ENCODE assay signal across 37 cellular contexts in the genomic region with DNA sequence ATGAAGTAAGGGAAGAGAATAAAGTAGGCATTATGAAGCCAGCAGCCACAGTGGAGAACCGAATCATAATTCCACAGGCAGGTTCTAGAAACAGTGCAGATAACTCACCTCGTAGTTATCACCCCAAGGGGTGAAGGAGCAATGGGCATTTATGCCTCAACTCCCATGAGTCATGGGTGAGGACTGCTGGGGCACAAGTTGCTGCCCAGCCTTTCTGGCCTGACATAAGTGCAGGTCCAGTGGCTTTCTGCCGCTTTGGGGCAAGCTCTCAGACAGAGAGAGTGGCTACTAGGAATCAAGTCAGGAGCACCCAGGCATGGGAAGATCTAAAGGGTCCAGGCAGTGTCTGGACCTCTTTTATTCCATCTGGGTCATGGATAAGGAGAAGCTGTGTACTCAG.
"Had no signal": no experiment of that assay in that cellular context is flagged by ENCODE, and none has a peak within 500 bp of the region (broad histone marks: within the 10 kb centered on the region; RNA-seq: fewer than 3 reads in every experiment).

No MANE protein-coding gene starts in this region.

- H3K4me1 ChIP-seq: body of pancreas, breast epithelium had no signal

- H3K4me3 Mint-ChIP-seq: activated CD4-positive, alpha-beta memory T cell treated with anti-CD3 and anti-CD28 coated beads, Interleukin-2, amount 10 ng/mL, durations not matched to agents 7 days and 5 days; activated CD4-positive, alpha-beta T cell treated with anti-CD3 and anti-CD28 coated beads for 36 hours; activated CD4-positive, alpha-beta T cell treated with anti-CD3 and anti-CD28 coated beads, Interleukin-2, amount 10 ng/mL, durations not matched to agents 7 days and 5 days; activated CD8-positive, alpha-beta memory T cell treated with anti-CD3 and anti-CD28 coated beads, Interleukin-2, amount 10 ng/mL, durations not matched to agents 7 days and 5 days; activated CD8-positive, alpha-beta T cell treated with anti-CD3 and anti-CD28 coated beads, Interleukin-2, amount 10 ng/mL, durations not matched to agents 7 days and 5 days; activated naive CD4-positive, alpha-beta T cell treated with anti-CD3 and anti-CD28 coated beads, Interleukin-2, amount 10 ng/mL, durations not matched to agents 7 days and 5 days; activated naive CD4-positive, alpha-beta T cell treated with anti-CD3 and anti-CD28 coated beads, Interleukin-2, amount 50 U/mL, for 24 hours; activated naive CD8-positive, alpha-beta T cell; activated naive CD8-positive, alpha-beta T cell treated with anti-CD3 and anti-CD28 coated beads, Interleukin-2, amount 10 ng/mL, durations not matched to agents 7 days and 5 days; activated naive CD8-positive, alpha-beta T cell treated with anti-CD3 and anti-CD28 coated beads, Interleukin-2, amount 50 U/mL, for 24 hours; activated T-cell treated with anti-CD3 and anti-CD28 coated beads, Interleukin-2, amount 50 U/mL, for 24 hours; T-helper 1 cell treated with Interleukin-12 subunit alpha and Interleukin-12 subunit beta and Interleukin-4 antibody, amounts not matched to agents 30 μg/mL and 1 μg/mL, for 36 hours; T-helper 2 cell treated with Interferon-gamma antibody and Interleukin-4, amounts not matched to agents 5 μg/mL and 100 μg/mL, for 36 hours had no signal

- H3K27ac ChIP-seq: body of pancreas, brain microvascular endothelial cell, breast epithelium, VCaP had no signal

- H3K36me3 Mint-ChIP-seq: activated CD8-positive, alpha-beta memory T cell treated with anti-CD3 and anti-CD28 coated beads, Interleukin-2, amount 10 ng/mL, durations not matched to agents 7 days and 5 days; activated naive CD4-positive, alpha-beta T cell treated with anti-CD3 and anti-CD28 coated beads, Interleukin-2, amount 10 ng/mL, durations not matched to agents 7 days and 5 days; activated naive CD4-positive, alpha-beta T cell treated with anti-CD3 and anti-CD28 coated beads, Interleukin-2, amount 50 U/mL, for 24 hours; activated naive CD8-positive, alpha-beta T cell; activated naive CD8-positive, alpha-beta T cell treated with anti-CD3 and anti-CD28 coated beads, Interleukin-2, amount 10 ng/mL, durations not matched to agents 7 days and 5 days had no signal

- H3K27ac Mint-ChIP-seq: activated CD4-positive, alpha-beta memory T cell treated with anti-CD3 and anti-CD28 coated beads, Interleukin-2, amount 10 ng/mL, durations not matched to agents 7 days and 5 days; activated CD4-positive, alpha-beta T cell treated with anti-CD3 and anti-CD28 coated beads for 36 hours; activated CD4-positive, alpha-beta T cell treated with anti-CD3 and anti-CD28 coated beads, Interleukin-2, amount 10 ng/mL, durations not matched to agents 7 days and 5 days; activated CD8-positive, alpha-beta memory T cell treated with anti-CD3 and anti-CD28 coated beads, Interleukin-2, amount 10 ng/mL, durations not matched to agents 7 days and 5 days; activated CD8-positive, alpha-beta T cell treated with anti-CD3 and anti-CD28 coated beads, Interleukin-2, amount 10 ng/mL, durations not matched to agents 7 days and 5 days; activated naive CD4-positive, alpha-beta T cell treated with anti-CD3 and anti-CD28 coated beads, Interleukin-2, amount 10 ng/mL, durations not matched to agents 7 days and 5 days; activated naive CD4-positive, alpha-beta T cell treated with anti-CD3 and anti-CD28 coated beads, Interleukin-2, amount 50 U/mL, for 24 hours; activated naive CD8-positive, alpha-beta T cell; activated naive CD8-positive, alpha-beta T cell treated with anti-CD3 and anti-CD28 coated beads, Interleukin-2, amount 10 ng/mL, durations not matched to agents 7 days and 5 days; activated naive CD8-positive, alpha-beta T cell treated with anti-CD3 and anti-CD28 coated beads, Interleukin-2, amount 50 U/mL, for 24 hours; activated T-cell treated with anti-CD3 and anti-CD28 coated beads, Interleukin-2, amount 50 U/mL, for 24 hours; activated T-helper 2 cell treated with anti-CD3 and anti-CD28 coated beads, Interferon-gamma antibody, Interleukin-2, Interleukin-4, amounts not matched to agents 10 μg/mL and 5 μg/mL and 100 μg/mL, durations not matched to agents 14 hours and 24 hours and 36 hours; T-helper 1 cell treated with Interleukin-12 subunit alpha and Interleukin-12 subunit beta and Interleukin-4 antibody, amounts not matched to agents 30 μg/mL and 1 μg/mL, for 36 hours; T-helper 2 cell treated with Interferon-gamma antibody and Interleukin-4, amounts not matched to agents 5 μg/mL and 100 μg/mL, for 36 hours had no signal

- H3K27me3 ChIP-seq: body of pancreas, brain microvascular endothelial cell had no signal

- H3K9me3 Mint-ChIP-seq: activated CD4-positive, alpha-beta memory T cell treated with anti-CD3 and anti-CD28 coated beads, Interleukin-2, amount 10 ng/mL, durations not matched to agents 7 days and 5 days; activated CD4-positive, alpha-beta T cell treated with anti-CD3 and anti-CD28 coated beads, Interleukin-2, amount 10 ng/mL, durations not matched to agents 7 days and 5 days; T-helper 1 cell treated with Interleukin-12 subunit alpha and Interleukin-12 subunit beta and Interleukin-4 antibody, amounts not matched to agents 30 μg/mL and 1 μg/mL, for 36 hours; T-helper 2 cell treated with Interferon-gamma antibody and Interleukin-4, amounts not matched to agents 5 μg/mL and 100 μg/mL, for 36 hours had no signal

- H3K4me1 Mint-ChIP-seq: activated CD4-positive, alpha-beta memory T cell treated with anti-CD3 and anti-CD28 coated beads, Interleukin-2, amount 10 ng/mL, durations not matched to agents 7 days and 5 days; activated CD4-positive, alpha-beta T cell treated with anti-CD3 and anti-CD28 coated beads for 36 hours; activated CD4-positive, alpha-beta T cell treated with anti-CD3 and anti-CD28 coated beads, Interleukin-2, amount 10 ng/mL, durations not matched to agents 7 days and 5 days; activated CD8-positive, alpha-beta memory T cell treated with anti-CD3 and anti-CD28 coated beads, Interleukin-2, amount 10 ng/mL, durations not matched to agents 7 days and 5 days; activated naive CD4-positive, alpha-beta T cell treated with anti-CD3 and anti-CD28 coated beads, Interleukin-2, amount 10 ng/mL, durations not matched to agents 7 days and 5 days; activated naive CD4-positive, alpha-beta T cell treated with anti-CD3 and anti-CD28 coated beads, Interleukin-2, amount 50 U/mL, for 24 hours; activated naive CD8-positive, alpha-beta T cell treated with anti-CD3 and anti-CD28 coated beads, Interleukin-2, amount 10 ng/mL, durations not matched to agents 7 days and 5 days; activated naive CD8-positive, alpha-beta T cell treated with anti-CD3 and anti-CD28 coated beads, Interleukin-2, amount 50 U/mL, for 24 hours had no signal

- H3K4me3 ChIP-seq: body of pancreas, breast epithelium had no signal

- H3K36me3 ChIP-seq: brain microvascular endothelial cell, breast epithelium had no signal

- DNase-seq: activated CD4-positive, alpha-beta memory T cell treated with anti-CD3 and anti-CD28 coated beads, Interleukin-2, amount 10 ng/mL, durations not matched to agents 7 days and 5 days; activated CD4-positive, alpha-beta T cell treated with anti-CD3 and anti-CD28 coated beads for 1 hour; activated CD4-positive, alpha-beta T cell treated with anti-CD3 and anti-CD28 coated beads for 36 hours; activated CD4-positive, alpha-beta T cell treated with anti-CD3 and anti-CD28 coated beads for 48 hours; activated CD4-positive, alpha-beta T cell treated with anti-CD3 and anti-CD28 coated beads, Interleukin-2, amount 10 ng/mL, durations not matched to agents 7 days and 5 days; activated CD4-positive, alpha-beta T cell treated with anti-CD3 and anti-CD28 coated beads, Interleukin-2, amount 50 U/mL, for 48 hours; activated CD4-positive, CD25-positive, alpha-beta regulatory T cell; activated CD8-positive, alpha-beta memory T cell treated with anti-CD3 and anti-CD28 coated beads for 24 hours; activated CD8-positive, alpha-beta memory T cell treated with anti-CD3 and anti-CD28 coated beads, Interleukin-2, amount 10 ng/mL, durations not matched to agents 7 days and 5 days; activated CD8-positive, alpha-beta memory T cell treated with anti-CD3 and anti-CD28 coated beads, Interleukin-2, amount 50 U/mL, for 48 hours; activated CD8-positive, alpha-beta T cell treated with anti-CD3 and anti-CD28 coated beads, Interleukin-2, amount 10 ng/mL, durations not matched to agents 7 days and 5 days; activated effector memory CD4-positive, alpha-beta T cell treated with Interleukin-2 at 50 U/mL for 16 hours; activated gamma-delta T cell; activated naive CD4-positive, alpha-beta T cell treated with anti-CD3 and anti-CD28 coated beads, Interleukin-2, amount 10 ng/mL, durations not matched to agents 7 days and 5 days; activated naive CD4-positive, alpha-beta T cell treated with Interleukin-2 at 50 U/mL for 16 hours; activated naive CD8-positive, alpha-beta T cell treated with anti-CD3 and anti-CD28 coated beads, Interleukin-2, amount 10 ng/mL, durations not matched to agents 7 days and 5 days; activated naive CD8-positive, alpha-beta T cell treated with anti-CD3 and anti-CD28 coated beads, Interleukin-2, amount 50 U/mL, for 24 hours; activated T-cell treated with anti-CD3 and anti-CD28 coated beads, Interleukin-2, amount 50 U/mL, for 24 hours; activated T-cell treated with anti-CD3 and anti-CD28 coated beads, Interleukin-2, amount 50 U/mL, for 48 hours; amygdala; anterior cingulate cortex; body of pancreas; brain microvascular endothelial cell; central memory CD4-positive, alpha-beta T cell; T-helper 1 cell; T-helper 2 cell; T-helper 9 cell had no signal

- ATAC-seq: activated CD4-positive, alpha-beta T cell treated with anti-CD3 and anti-CD28 coated beads for 36 hours; activated CD4-positive, CD25-positive, alpha-beta regulatory T cell treated with anti-CD3 and anti-CD28 coated beads, Interleukin-2, amount 50 U/mL, for 24 hours; activated CD8-positive, alpha-beta memory T cell treated with anti-CD3 and anti-CD28 coated beads, Interleukin-2, amount 10 ng/mL, durations not matched to agents 7 days and 5 days; activated CD8-positive, alpha-beta T cell treated with anti-CD3 and anti-CD28 coated beads, Interleukin-2, amount 10 ng/mL, durations not matched to agents 7 days and 5 days; activated naive CD8-positive, alpha-beta T cell treated with anti-CD3 and anti-CD28 coated beads, Interleukin-2, amount 50 U/mL, for 24 hours; body of pancreas had no signal

- H3K9me3 ChIP-seq: body of pancreas had no signal

- FAIRE-seq: astrocyte, TTC549 had no signal
